1 cellular context compared by ENCODE assay signal in genomic region chr19:13731147-13731964, GRCh38.
TF ChIP-seq lines count a peak whose summit lies in the region.

No MANE protein-coding gene starts in this region.

TF ChIP-seq in HepG2, 621 proteins besides CTCF, POLR2A, EP300 and RAD21 (continued from another document and continues in another):
- TF ChIP-seq LRRFIP1 (CRISPR knock-in tag; conservative IDR thresholded peaks at IDR 0.05): no peak
- TF ChIP-seq GATA4 (IDR thresholded peaks at IDR 0.05; ENCODE audit: borderline replicate concordance, low read depth): peak; percentile 62; the same call in 1 of the 2 replicates
- TF ChIP-seq ARNT2 (CRISPR knock-in tag; IDR thresholded peaks at IDR 0.05; ENCODE audit: low read depth): no peak
- no peak; the same call in 1 of the 2 replicates for TF ChIP-seq MYNN (CRISPR knock-in tag; IDR thresholded peaks at IDR 0.05; ENCODE audit: low read depth)
- no peak for TF ChIP-seq CBX5 (CRISPR knock-in tag; IDR thresholded peaks at IDR 0.05; ENCODE audit: borderline replicate concordance)
- TF ChIP-seq TGIF2 (CRISPR knock-in tag; IDR thresholded peaks at IDR 0.05): no peak
- TF ChIP-seq MTA3 (CRISPR knock-in tag; IDR thresholded peaks at IDR 0.05): no peak
- no peak; the same call in 1 of the 2 replicates for TF ChIP-seq ZBTB25 (CRISPR knock-in tag; IDR thresholded peaks at IDR 0.05)
- no peak for TF ChIP-seq ZNF660 (CRISPR knock-in tag; IDR thresholded peaks at IDR 0.05; ENCODE audit: borderline replicate concordance, low read depth)
- peak; percentile 95 for TF ChIP-seq RFX3 (CRISPR knock-in tag; IDR thresholded peaks at IDR 0.05)
- peak; percentile 5; the same call in 1 of the 2 replicates for TF ChIP-seq MIXL1 (CRISPR knock-in tag; IDR thresholded peaks at IDR 0.05)
- TF ChIP-seq, protein P1, sequence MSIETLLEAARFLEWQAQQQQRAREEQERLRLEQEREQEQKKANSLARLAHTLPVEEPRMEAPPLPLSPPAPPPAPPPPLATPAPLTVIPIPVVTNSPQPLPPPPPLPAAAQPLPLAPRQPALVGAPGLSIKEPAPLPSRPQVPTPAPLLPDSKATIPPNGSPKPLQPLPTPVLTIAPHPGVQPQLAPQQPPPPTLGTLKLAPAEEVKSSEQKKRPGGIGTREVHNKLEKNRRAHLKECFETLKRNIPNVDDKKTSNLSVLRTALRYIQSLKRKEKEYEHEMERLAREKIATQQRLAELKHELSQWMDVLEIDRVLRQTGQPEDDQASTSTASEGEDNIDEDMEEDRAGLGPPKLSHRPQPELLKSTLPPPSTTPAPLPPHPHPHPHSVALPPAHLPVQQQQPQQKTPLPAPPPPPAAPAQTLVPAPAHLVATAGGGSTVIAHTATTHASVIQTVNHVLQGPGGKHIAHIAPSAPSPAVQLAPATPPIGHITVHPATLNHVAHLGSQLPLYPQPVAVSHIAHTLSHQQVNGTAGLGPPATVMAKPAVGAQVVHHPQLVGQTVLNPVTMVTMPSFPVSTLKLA (IDR thresholded peaks at IDR 0.05): peak; percentile 74
- no peak for TF ChIP-seq ZBTB3 (CRISPR knock-in tag; IDR thresholded peaks at IDR 0.05; ENCODE audit: borderline replicate concordance, low read depth)
- TF ChIP-seq CCAR2 (optimal IDR thresholded peaks at IDR 0.05; ENCODE audit: low read depth, low read length): no peak
- TF ChIP-seq KLF12 (CRISPR knock-in tag; IDR thresholded peaks at IDR 0.05; ENCODE audit: borderline replicate concordance): peak; percentile 65; the same call in 1 of the 2 replicates
- no peak for TF ChIP-seq ZBTB8A (CRISPR knock-in tag; IDR thresholded peaks at IDR 0.05; ENCODE audit: borderline replicate concordance, low read depth)
- TF ChIP-seq ZNF775 (CRISPR knock-in tag; IDR thresholded peaks at IDR 0.05; ENCODE audit: borderline replicate concordance): no peak
- no peak for TF ChIP-seq DMTF1 (CRISPR knock-in tag; IDR thresholded peaks at IDR 0.05)
- no peak for TF ChIP-seq PTBP1 (IDR thresholded peaks at IDR 0.05; ENCODE audit: low read depth, low read length, poor library complexity, severe bottlenecking)
- no peak for TF ChIP-seq MEIS2 (CRISPR knock-in tag; IDR thresholded peaks at IDR 0.05)
- no peak for TF ChIP-seq NCOA5 (CRISPR knock-in tag; IDR thresholded peaks at IDR 0.05)
- no peak for TF ChIP-seq ZNF552 (CRISPR knock-in tag; IDR thresholded peaks at IDR 0.05; ENCODE audit: borderline replicate concordance)
- TF ChIP-seq ZNF569 (CRISPR knock-in tag; IDR thresholded peaks at IDR 0.05; ENCODE audit: borderline replicate concordance): no peak
- TF ChIP-seq ZNF292 (CRISPR knock-in tag; IDR thresholded peaks at IDR 0.05; ENCODE audit: borderline replicate concordance, low read depth): no peak
- no peak for TF ChIP-seq ZNF784 (CRISPR knock-in tag; IDR thresholded peaks at IDR 0.05; ENCODE audit: borderline replicate concordance)
- no peak for TF ChIP-seq ZNF691 (CRISPR knock-in tag; IDR thresholded peaks at IDR 0.05; ENCODE audit: borderline replicate concordance, low read depth)
- TF ChIP-seq ZNF263 (CRISPR knock-in tag; IDR thresholded peaks at IDR 0.05): no peak
- no peak for TF ChIP-seq ELK4 (CRISPR knock-in tag; IDR thresholded peaks at IDR 0.05; ENCODE audit: borderline replicate concordance)
- TF ChIP-seq, protein P2, sequence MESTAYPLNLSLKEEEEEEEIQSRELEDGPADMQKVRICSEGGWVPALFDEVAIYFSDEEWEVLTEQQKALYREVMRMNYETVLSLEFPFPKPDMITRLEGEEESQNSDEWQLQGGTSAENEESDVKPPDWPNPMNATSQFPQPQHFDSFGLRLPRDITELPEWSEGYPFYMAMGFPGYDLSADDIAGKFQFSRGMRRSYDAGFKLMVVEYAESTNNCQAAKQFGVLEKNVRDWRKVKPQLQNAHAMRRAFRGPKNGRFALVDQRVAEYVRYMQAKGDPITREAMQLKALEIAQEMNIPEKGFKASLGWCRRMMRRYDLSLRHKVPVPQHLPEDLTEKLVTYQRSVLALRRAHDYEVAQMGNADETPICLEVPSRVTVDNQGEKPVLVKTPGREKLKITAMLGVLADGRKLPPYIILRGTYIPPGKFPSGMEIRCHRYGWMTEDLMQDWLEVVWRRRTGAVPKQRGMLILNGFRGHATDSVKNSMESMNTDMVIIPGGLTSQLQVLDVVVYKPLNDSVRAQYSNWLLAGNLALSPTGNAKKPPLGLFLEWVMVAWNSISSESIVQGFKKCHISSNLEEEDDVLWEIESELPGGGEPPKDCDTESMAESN (CRISPR knock-in tag; conservative IDR thresholded peaks at IDR 0.05): no peak; the same call in 1 of the 2 replicates
- TF ChIP-seq, protein P3, sequence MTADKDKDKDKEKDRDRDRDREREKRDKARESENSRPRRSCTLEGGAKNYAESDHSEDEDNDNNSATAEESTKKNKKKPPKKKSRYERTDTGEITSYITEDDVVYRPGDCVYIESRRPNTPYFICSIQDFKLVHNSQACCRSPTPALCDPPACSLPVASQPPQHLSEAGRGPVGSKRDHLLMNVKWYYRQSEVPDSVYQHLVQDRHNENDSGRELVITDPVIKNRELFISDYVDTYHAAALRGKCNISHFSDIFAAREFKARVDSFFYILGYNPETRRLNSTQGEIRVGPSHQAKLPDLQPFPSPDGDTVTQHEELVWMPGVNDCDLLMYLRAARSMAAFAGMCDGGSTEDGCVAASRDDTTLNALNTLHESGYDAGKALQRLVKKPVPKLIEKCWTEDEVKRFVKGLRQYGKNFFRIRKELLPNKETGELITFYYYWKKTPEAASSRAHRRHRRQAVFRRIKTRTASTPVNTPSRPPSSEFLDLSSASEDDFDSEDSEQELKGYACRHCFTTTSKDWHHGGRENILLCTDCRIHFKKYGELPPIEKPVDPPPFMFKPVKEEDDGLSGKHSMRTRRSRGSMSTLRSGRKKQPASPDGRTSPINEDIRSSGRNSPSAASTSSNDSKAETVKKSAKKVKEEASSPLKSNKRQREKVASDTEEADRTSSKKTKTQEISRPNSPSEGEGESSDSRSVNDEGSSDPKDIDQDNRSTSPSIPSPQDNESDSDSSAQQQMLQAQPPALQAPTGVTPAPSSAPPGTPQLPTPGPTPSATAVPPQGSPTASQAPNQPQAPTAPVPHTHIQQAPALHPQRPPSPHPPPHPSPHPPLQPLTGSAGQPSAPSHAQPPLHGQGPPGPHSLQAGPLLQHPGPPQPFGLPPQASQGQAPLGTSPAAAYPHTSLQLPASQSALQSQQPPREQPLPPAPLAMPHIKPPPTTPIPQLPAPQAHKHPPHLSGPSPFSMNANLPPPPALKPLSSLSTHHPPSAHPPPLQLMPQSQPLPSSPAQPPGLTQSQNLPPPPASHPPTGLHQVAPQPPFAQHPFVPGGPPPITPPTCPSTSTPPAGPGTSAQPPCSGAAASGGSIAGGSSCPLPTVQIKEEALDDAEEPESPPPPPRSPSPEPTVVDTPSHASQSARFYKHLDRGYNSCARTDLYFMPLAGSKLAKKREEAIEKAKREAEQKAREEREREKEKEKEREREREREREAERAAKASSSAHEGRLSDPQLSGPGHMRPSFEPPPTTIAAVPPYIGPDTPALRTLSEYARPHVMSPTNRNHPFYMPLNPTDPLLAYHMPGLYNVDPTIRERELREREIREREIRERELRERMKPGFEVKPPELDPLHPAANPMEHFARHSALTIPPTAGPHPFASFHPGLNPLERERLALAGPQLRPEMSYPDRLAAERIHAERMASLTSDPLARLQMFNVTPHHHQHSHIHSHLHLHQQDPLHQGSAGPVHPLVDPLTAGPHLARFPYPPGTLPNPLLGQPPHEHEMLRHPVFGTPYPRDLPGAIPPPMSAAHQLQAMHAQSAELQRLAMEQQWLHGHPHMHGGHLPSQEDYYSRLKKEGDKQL (CRISPR knock-in tag; IDR thresholded peaks at IDR 0.05; ENCODE audit: low read depth): no peak
- TF ChIP-seq CAMTA2 (CRISPR knock-in tag; IDR thresholded peaks at IDR 0.05; ENCODE audit: borderline replicate concordance): 0 out of 2 replicates have a peak, but pooled peaks have one; percentile 20
- no peak for TF ChIP-seq MIER2 (CRISPR knock-in tag; IDR thresholded peaks at IDR 0.05)
- peak; percentile 98 for TF ChIP-seq POLR2AphosphoS5 (IDR thresholded peaks at IDR 0.05; ENCODE audit: low read depth, low read length)
- TF ChIP-seq, protein P4, sequence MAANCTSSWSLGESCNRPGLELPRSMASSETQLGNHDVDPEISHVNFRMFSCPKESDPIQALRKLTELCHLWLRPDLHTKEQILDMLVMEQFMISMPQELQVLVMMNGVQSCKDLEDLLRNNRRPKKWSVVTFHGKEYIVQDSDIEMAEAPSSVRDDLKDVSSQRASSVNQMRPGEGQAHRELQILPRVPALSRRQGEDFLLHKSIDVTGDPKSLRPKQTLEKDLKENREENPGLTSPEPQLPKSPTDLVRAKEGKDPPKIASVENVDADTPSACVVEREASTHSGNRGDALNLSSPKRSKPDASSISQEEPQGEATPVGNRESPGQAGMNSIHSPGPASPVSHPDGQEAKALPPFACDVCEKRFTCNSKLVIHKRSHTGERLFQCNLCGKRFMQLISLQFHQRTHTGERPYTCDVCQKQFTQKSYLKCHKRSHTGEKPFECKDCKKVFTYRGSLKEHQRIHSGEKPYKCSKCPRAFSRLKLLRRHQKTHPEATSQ (CRISPR knock-in tag; IDR thresholded peaks at IDR 0.05; ENCODE audit: borderline replicate concordance): no peak
- TF ChIP-seq, protein P5, sequence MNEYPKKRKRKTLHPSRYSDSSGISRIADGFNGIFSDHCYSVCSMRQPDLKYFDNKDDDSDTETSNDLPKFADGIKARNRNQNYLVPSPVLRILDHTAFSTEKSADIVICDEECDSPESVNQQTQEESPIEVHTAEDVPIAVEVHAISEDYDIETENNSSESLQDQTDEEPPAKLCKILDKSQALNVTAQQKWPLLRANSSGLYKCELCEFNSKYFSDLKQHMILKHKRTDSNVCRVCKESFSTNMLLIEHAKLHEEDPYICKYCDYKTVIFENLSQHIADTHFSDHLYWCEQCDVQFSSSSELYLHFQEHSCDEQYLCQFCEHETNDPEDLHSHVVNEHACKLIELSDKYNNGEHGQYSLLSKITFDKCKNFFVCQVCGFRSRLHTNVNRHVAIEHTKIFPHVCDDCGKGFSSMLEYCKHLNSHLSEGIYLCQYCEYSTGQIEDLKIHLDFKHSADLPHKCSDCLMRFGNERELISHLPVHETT (CRISPR knock-in tag; conservative IDR thresholded peaks at IDR 0.05): no peak
- TF ChIP-seq CHCHD3 (CRISPR knock-in tag; IDR thresholded peaks at IDR 0.05): no peak
